In the genomic region with DNA sequence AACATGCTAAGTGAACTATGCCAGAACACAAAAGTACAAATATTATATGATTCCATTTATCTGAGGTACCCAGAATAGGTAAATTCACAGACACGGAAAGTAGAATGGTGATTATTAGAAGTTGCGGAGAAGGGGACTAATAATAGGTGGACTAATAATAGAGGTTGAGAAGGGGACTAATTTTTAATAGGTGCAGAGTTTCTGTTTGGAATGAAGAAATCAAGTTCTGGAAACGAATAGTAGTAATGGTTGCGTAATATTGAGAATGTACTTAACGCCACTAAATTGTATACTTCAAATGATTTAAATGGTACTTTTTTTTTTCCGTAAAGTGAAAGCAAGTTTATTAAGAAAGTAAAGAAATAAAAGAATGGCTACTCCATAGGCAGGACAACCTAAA, we compare ENCODE assay signal across 22 cellular contexts. TPM values are rescaled to one million over a fixed set of nuclear protein-coding genes. Genes with fewer than 3 reads are reported as not detected.
DNase-seq lines count a peak whose midpoint lies in the region; ATAC-seq and TF ChIP-seq lines count a peak whose summit lies in the region.
"Had no signal": no experiment of that assay in that cellular context is flagged by ENCODE, and none has a peak within 500 bp of the region (broad histone marks: within the 10 kb centered on the region; RNA-seq: fewer than 3 reads in every experiment).

No MANE protein-coding gene starts in this region.

- peaks cover 85% of the 10 kb centered on the region for H3K4me1 Mint-ChIP-seq in CD14-positive monocyte
- H3K4me1 Mint-ChIP-seq in activated CD4-positive, alpha-beta T cell treated with anti-CD3 and anti-CD28 coated beads, Interleukin-2, amount 10 ng/mL, durations not matched to agents 7 days and 5 days: peaks cover 55% of the 10 kb centered on the region

- peaks cover 0 to 3% (median 0%) of the 10 kb centered on the region in 7 donors for H3K9me3 Mint-ChIP-seq in CD14-positive monocyte
- H3K9me3 Mint-ChIP-seq in activated CD4-positive, alpha-beta T cell treated with anti-CD3 and anti-CD28 coated beads, Interleukin-2, amount 10 ng/mL, durations not matched to agents 7 days and 5 days: no peaks in the 10 kb centered on the region
- H3K9me3 Mint-ChIP-seq: activated T-cell treated with anti-CD3 and anti-CD28 coated beads, Interleukin-2, amount 50 U/mL, for 4 hours had no signal

- no peaks in the 10 kb centered on the region for H3K27me3 ChIP-seq in gastrocnemius medialis
- H3K27me3 ChIP-seq: gastroesophageal sphincter, tibial nerve had no signal

- in situ Hi-C loops in gastrocnemius medialis (cut with MboI; ENCODE audit: low sequenced_read_pairs in 4 of 4): no loop called here

- peak overlapping the region; percentile 77 to 91 (median 84) for H3K27ac ChIP-seq in gastrocnemius medialis
- H3K27ac ChIP-seq: C4-2B, gastroesophageal sphincter, tibial nerve had no signal

- H3K4me1 ChIP-seq in gastrocnemius medialis: peaks cover 84 to 92% of the 10 kb centered on the region in 2 donors

- H3K27ac Mint-ChIP-seq in CD14-positive monocyte: peak overlapping the region; percentile 18 to 91 (median 68)
- H3K27ac Mint-ChIP-seq in activated CD4-positive, alpha-beta T cell treated with anti-CD3 and anti-CD28 coated beads, Interleukin-2, amount 10 ng/mL, durations not matched to agents 7 days and 5 days: no peak overlapping the region

- no peaks in the 10 kb centered on the region for H3K36me3 ChIP-seq in gastrocnemius medialis
- H3K36me3 ChIP-seq: gastroesophageal sphincter had no signal

- peaks cover 0 to 2% (median 1%) of the 10 kb centered on the region in 3 donors for H3K27me3 Mint-ChIP-seq in CD14-positive monocyte (ENCODE audit: low read depth in 3 of 3)
- no peaks in the 10 kb centered on the region for H3K27me3 Mint-ChIP-seq in activated CD4-positive, alpha-beta T cell treated with anti-CD3 and anti-CD28 coated beads, Interleukin-2, amount 10 ng/mL, durations not matched to agents 7 days and 5 days
- H3K27me3 Mint-ChIP-seq: activated CD4-positive, alpha-beta T cell treated with anti-CD3 and anti-CD28 coated beads for 36 hours had no signal

- H3K9me3 ChIP-seq in gastrocnemius medialis: no peaks in the 10 kb centered on the region
- H3K9me3 ChIP-seq: gastroesophageal sphincter, tibial nerve had no signal

- H3K36me3 Mint-ChIP-seq in CD14-positive monocyte: peaks cover 9 to 20% of the 10 kb centered on the region in 2 donors
- H3K36me3 Mint-ChIP-seq in activated CD4-positive, alpha-beta T cell treated with anti-CD3 and anti-CD28 coated beads, Interleukin-2, amount 10 ng/mL, durations not matched to agents 7 days and 5 days (ENCODE audit: low read depth): peaks cover 4% of the 10 kb centered on the region

- no peak for ATAC-seq in gastrocnemius medialis
- no peak for ATAC-seq in HG02970 (IDR thresholded peaks at IDR 0.05; ENCODE audit: low FRiP score, unreplicated experiment)
- ATAC-seq in Right ventricle myocardium superior (ENCODE audit: poor library complexity): no peak
- ATAC-seq: activated CD4-positive, alpha-beta T cell treated with anti-CD3 and anti-CD28 coated beads for 36 hours; activated T-cell treated with anti-CD3 and anti-CD28 coated beads, Interleukin-2, amount 50 U/mL, for 4 hours; gastroesophageal sphincter; left lobe of liver; SK-N-SH treated with all-trans-retinoic acid at 6 μM for 48 hours had no signal

- H3K4me3 Mint-ChIP-seq in CD14-positive monocyte: no peak overlapping the region
- H3K4me3 Mint-ChIP-seq in activated CD4-positive, alpha-beta T cell treated with anti-CD3 and anti-CD28 coated beads, Interleukin-2, amount 10 ng/mL, durations not matched to agents 7 days and 5 days: no peak overlapping the region
- H3K4me3 Mint-ChIP-seq: activated CD4-positive, alpha-beta T cell treated with anti-CD3 and anti-CD28 coated beads for 36 hours; activated T-cell treated with anti-CD3 and anti-CD28 coated beads, Interleukin-2, amount 50 U/mL, for 4 hours had no signal

- TF ChIP-seq CTCF in CD14-positive monocyte (IDR thresholded peaks at IDR 0.05) (no peak), fibroblast of villous mesenchyme (IDR thresholded peaks at IDR 0.05; ENCODE audit: insufficient read depth, low read depth, low read length) (no peak), gastrocnemius medialis (IDR thresholded peaks at IDR 0.05 in 4 of 5, conservative IDR thresholded peaks at IDR 0.05 in 1 of 5) (no peak)

- no peak overlapping the region for H3K4me3 ChIP-seq in fibroblast of villous mesenchyme (ENCODE audit: low read depth, low read length)
- no peak overlapping the region for H3K4me3 ChIP-seq in gastrocnemius medialis
- H3K4me3 ChIP-seq: gastroesophageal sphincter, skin epidermis, tibial nerve had no signal

- intact Hi-C loops in CD14-positive monocyte (cut with micrococcal nuclease) (no loop called here), gastrocnemius medialis (cut with DNase I; ENCODE audit: low total_unique reads) (no loop called here), Right ventricle myocardium superior (cut with DNase I) (no loop called here)

- CTCF ChIA-PET in activated CD4-positive, alpha-beta T cell treated with anti-CD3 and anti-CD28 coated beads, Interleukin-2, amount 10 ng/mL, durations not matched to agents 7 days and 5 days (lab: Charles Lee): interaction anchor here (0.5 to 1.3 kb wide), 4 partner anchors 30 to 1070 kb away, joined by 3 to 4 read pairs (median 3); no protein-coding TSS in a partner anchor

- TF ChIP-seq POLR2A in gastrocnemius medialis (IDR thresholded peaks at IDR 0.05): no peak

- POLR2A ChIA-PET in activated CD4-positive, alpha-beta T cell treated with anti-CD3 and anti-CD28 coated beads, Interleukin-2, amount 10 ng/mL, durations not matched to agents 7 days and 5 days (lab: Charles Lee): no interaction called here

- DNase-seq in CD14-positive monocyte (ENCODE audit: low spot score) (no peak), MV-4-11 (lab: John Stamatoyannopoulos, UW) (peak; percentile 44), fibroblast of villous mesenchyme (ENCODE audit: low read depth) (peak; percentile 56), gastrocnemius medialis (no peak), Right ventricle myocardium superior (no peak)
- no peak for DNase-seq in activated CD4-positive, alpha-beta T cell treated with anti-CD3 and anti-CD28 coated beads, Interleukin-2, amount 10 ng/mL, durations not matched to agents 7 days and 5 days
- DNase-seq: activated CD4-positive, alpha-beta T cell treated with anti-CD3 and anti-CD28 coated beads for 36 hours; activated naive CD4-positive, alpha-beta T cell; activated T-cell treated with anti-CD3 and anti-CD28 coated beads, Interleukin-2, amount 50 U/mL, for 4 hours; hippocampal formation; Kasumi-1; NCI-H1105; NCI-H2029; NCI-H69; stimulated activated CD8-positive, alpha-beta memory T cell treated with anti-CD3 and anti-CD28 coated beads, Interleukin-4, amount 100 ng/mL, for 48 hours had no signal

RNA-seq across cellular contexts. Expression of gene B4GALT5, which starts 33.2 kb away (rescaled TPM):
- polyA plus RNA-seq in CD14-positive monocyte: 1 to 10 TPM; 2.4 to 2.7 TPM
- total RNA-seq in fibroblast of villous mesenchyme (19.6 and 33.7 TPM in 2 replicates), gastrocnemius medialis (10 to 100 TPM; 27.6 to 75.2 (median 56.4) TPM), Right ventricle myocardium superior (39.6 TPM)
- total RNA-seq in activated CD4-positive, alpha-beta T cell treated with anti-CD3 and anti-CD28 coated beads, Interleukin-2, amount 10 ng/mL, durations not matched to agents 7 days and 5 days: 10 to 100 TPM; 11.2 to 14.3 TPM

Comparison
In these comparisons a context has a peak if more than half of its experiments do, and no peak if none do; other contexts are left out.
1. DNase-seq: peak in MV-4-11 (single experiment) and fibroblast of villous mesenchyme (single experiment); none in CD14-positive monocyte (single experiment), gastrocnemius medialis (0 of 2), activated CD4-positive, alpha-beta T cell treated with anti-CD3 and anti-CD28 coated beads, Interleukin-2, amount 10 ng/mL, durations not matched to agents 7 days and 5 days (single experiment) and Right ventricle myocardium superior (single experiment).